In the genomic region with DNA sequence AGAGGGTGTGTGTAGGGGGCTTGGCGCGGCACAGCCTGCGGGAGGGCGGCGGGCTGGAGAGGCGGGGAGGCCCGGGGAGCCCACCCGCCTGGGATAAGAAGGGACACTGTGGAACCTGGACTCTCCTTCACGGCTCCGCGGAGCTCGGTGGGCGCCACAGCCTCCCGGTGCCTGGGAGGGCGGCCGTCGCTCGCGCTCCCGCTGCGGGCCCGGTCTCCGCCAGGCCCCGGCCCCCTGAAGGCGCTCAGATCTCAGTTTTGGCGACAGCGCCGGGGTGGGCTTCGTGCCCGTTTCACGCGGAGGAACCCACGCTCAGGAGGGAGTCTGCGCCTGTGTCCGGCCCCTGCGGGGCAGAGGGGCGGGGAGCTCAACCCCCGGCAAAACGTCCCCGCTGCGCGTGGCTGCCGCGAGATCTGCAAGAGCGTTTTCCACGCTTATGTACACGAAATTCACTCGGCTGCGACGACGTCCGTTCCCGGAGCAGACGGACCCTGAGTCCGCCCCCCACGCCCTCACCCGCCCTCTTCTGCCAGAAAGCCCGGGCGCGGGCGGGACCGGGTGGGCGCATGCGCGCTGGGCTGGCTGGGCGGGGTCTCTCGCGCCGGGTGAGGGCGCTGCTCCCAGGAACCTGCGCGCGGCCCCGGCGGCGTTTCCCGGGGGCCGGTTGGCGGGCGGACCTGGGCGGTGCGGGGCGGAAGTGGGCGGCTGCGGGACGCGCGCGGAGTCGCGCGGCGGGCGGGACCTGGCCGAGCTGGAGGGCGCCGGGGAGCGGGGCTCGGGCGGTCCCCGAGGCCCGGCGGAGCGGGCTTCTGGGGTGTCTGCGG, we compare ENCODE assay signal across 8 cellular contexts. TPM values are rescaled to one million over a fixed set of nuclear protein-coding genes. Genes with fewer than 3 reads are reported as not detected.
A peak's percentile ranks its signal among the peaks of the same experiment; 100 is the strongest.
DNase-seq lines count a peak whose midpoint lies in the region; TF ChIP-seq lines count a peak whose summit lies in the region.

A gene (plus strand): TSS at position 704 of the 824 bp plus-strand sequence.

- H3K9me3 Mint-ChIP-seq in endodermal cell = no peaks in the 10 kb centered on the region

- H3K4me3 Mint-ChIP-seq in endodermal cell = peak within 1 kb of the TSS; percentile 72

- WGBS in endodermal cell (ENCODE audit: insufficient coverage in 1 of 2, insufficient read length in 1 of 2), 2 experiments = 1 to 2% methylated on average over 13 to 105 of the region's 105 CpGs
- 1 to 2% methylated on average over 86 to 97 of the region's 105 CpGs for WGBS in mesodermal cell (ENCODE audit: insufficient coverage in 2 of 2), 2 experiments

- H3K9me3 ChIP-seq in NT2/D1 (ENCODE audit: insufficient read depth, low read length) (no peaks in the 10 kb centered on the region), endodermal cell (ENCODE audit: control insufficient read depth, low read length) (no peaks in the 10 kb centered on the region), mesodermal cell (ENCODE audit: control insufficient read depth, low read length) (no peaks in the 10 kb centered on the region)

- H3K27ac ChIP-seq in endodermal cell (ENCODE audit: low read depth, low read length) = peak within 1 kb of the TSS; percentile 60
- peak within 1 kb of the TSS; percentile 80 for H3K27ac ChIP-seq in mesodermal cell (ENCODE audit: low read depth, low read length, severe bottlenecking)

- H3K4me1 ChIP-seq in NT2/D1 (ENCODE audit: insufficient read depth, insufficient read length) (peaks cover 31% of the 10 kb centered on the region), endodermal cell (ENCODE audit: control insufficient read depth, insufficient read depth, low read length) (peaks cover 16% of the 10 kb centered on the region), mesodermal cell (ENCODE audit: control insufficient read depth, insufficient read depth, low read length, poor library complexity, severe bottlenecking) (peaks cover 16% of the 10 kb centered on the region)

- peaks cover 21% of the 10 kb centered on the region for H3K36me3 Mint-ChIP-seq in endodermal cell (ENCODE audit: low read depth)

- H3K9ac ChIP-seq in NT2/D1 (ENCODE audit: insufficient read length, low read depth) (peak within 1 kb of the TSS; percentile 99), endodermal cell (ENCODE audit: extremely low read depth, low read length, poor library complexity, severe bottlenecking) (peak within 1 kb of the TSS; percentile 83)

- peak within 1 kb of the TSS; percentile 98 for H3K4me3 ChIP-seq in NT2/D1 (ENCODE audit: insufficient read length, low read depth)
- peak within 1 kb of the TSS; percentile 94 for H3K4me3 ChIP-seq in endodermal cell (ENCODE audit: low read length)
- H3K4me3 ChIP-seq in mesodermal cell (ENCODE audit: extremely low read depth, insufficient read depth, low read length, poor library complexity, severe bottlenecking) = peak within 1 kb of the TSS; percentile 97

- no peak for TF ChIP-seq CTCF in GM20000 (IDR thresholded peaks at IDR 0.05; ENCODE audit: extremely low read depth, missing control alignments)
- no peak for TF ChIP-seq CTCF in endodermal cell (conservative IDR thresholded peaks at IDR 0.05)

- peak within 1 kb of the TSS; percentile 80 for H3K27ac Mint-ChIP-seq in endodermal cell

- H3K27me3 ChIP-seq in NT2/D1 (ENCODE audit: insufficient read depth, insufficient read length) = no peaks in the 10 kb centered on the region
- H3K27me3 ChIP-seq in endodermal cell (ENCODE audit: control insufficient read depth, insufficient read depth, low read length, poor library complexity, severe bottlenecking) = no peaks in the 10 kb centered on the region

- H3K36me3 ChIP-seq in NT2/D1 (ENCODE audit: insufficient read depth, insufficient read length, low read length) (peaks cover 34% of the 10 kb centered on the region), endodermal cell (ENCODE audit: control insufficient read depth, insufficient read depth, low read length) (peaks cover 25% of the 10 kb centered on the region), mesodermal cell (ENCODE audit: control insufficient read depth, insufficient read depth, low read length) (peaks cover 34% of the 10 kb centered on the region)

- DNase-seq in COLO668 (lab: John Stamatoyannopoulos, UW; ENCODE audit: unreplicated experiment) (peak; percentile 93), GM20000 (ENCODE audit: low spot score) (peak; percentile 100), HT1080 (ENCODE audit: low read depth) (peak; percentile 76), NT2/D1 (ENCODE audit: low read depth, low spot score) (peak; percentile 67), endodermal cell (peak; percentile 97)
- peak; percentile 71 for DNase-seq in activated CD8-positive, alpha-beta memory T cell treated with anti-CD3 and anti-CD28 coated beads, Interleukin-2, amount 50 U/mL, for 1 hour (ENCODE audit: extremely low read depth)
- peak; percentile 86 to 94 for DNase-seq in stimulated activated CD8-positive, alpha-beta memory T cell treated with anti-CD3 and anti-CD28 coated beads, Interleukin-15, amount 100 ng/mL, for 4 hours (ENCODE audit: low read depth in 2 of 2)

- H3K4me1 Mint-ChIP-seq in endodermal cell = peaks cover 15% of the 10 kb centered on the region

- no peaks in the 10 kb centered on the region for H3K27me3 Mint-ChIP-seq in endodermal cell (ENCODE audit: insufficient read depth)

RNA-seq across cellular contexts. Expression of the gene that starts here (rescaled TPM):
- 78.8 and 83.3 TPM in 2 replicates for total RNA-seq in HT1080 (2014; rRNA removed; shearing (Covaris generic))
- polyA plus RNA-seq in HT1080 (2015; cell fraction: cytosol; rRNA removed) = 60.1 and 62.8 TPM in 2 replicates
- polyA plus RNA-seq in HT1080 (2015; cell fraction: nucleus; rRNA removed) = 47.3 and 50.0 TPM in 2 replicates
- 10 to 100 TPM; 73.3 to 86.6 TPM for total RNA-seq in endodermal cell
- 56.8 TPM for polyA plus RNA-seq in endodermal cell (2013, experiment 1 of 2)
- 55.1 TPM for polyA plus RNA-seq in endodermal cell (2013, experiment 2 of 2)
- polyA plus RNA-seq in mesodermal cell (2013, experiment 1 of 2) = 60.0 TPM
- 50.4 TPM for polyA plus RNA-seq in mesodermal cell (2013, experiment 2 of 2)

Comparison
In these comparisons a context has a peak if more than half of its experiments do, and no peak if none do; other contexts are left out.
1. Peak in every context shown above with its lines: DNase-seq, H3K4me3 ChIP-seq and H3K27ac ChIP-seq.